8 cellular contexts compared by ENCODE assay signal in the genomic region with DNA sequence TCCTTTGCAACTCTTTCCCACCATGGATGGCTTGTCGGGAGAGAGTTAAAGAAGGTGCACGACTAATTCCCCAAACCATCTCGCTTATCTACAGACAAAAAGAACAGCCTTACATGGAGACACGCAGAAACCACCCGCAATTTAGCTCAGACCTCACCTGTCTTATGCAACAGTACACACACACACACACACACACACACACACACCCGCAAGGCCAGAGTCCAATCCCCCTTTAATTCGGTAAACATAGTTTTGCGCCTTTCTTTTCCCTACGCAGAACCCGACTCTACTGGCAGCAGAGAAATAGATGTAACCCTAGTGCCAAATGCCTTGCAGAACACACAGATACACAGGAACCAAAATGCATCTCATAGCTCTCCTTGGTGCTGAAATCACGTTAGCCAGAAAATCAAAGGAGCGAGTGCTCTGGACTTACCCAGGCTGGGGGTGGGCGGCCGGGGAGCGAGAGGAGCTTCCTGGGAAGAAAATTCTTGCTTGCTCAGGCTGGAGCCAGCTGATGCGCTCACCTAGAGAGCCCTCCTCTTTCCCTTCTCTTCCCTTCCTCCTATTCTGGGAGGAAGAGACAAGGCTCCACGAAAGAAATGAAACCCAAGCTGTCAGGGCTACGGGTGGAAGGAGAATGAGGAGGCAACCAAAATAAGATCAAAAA. TPM values are rescaled to one million over a fixed set of nuclear protein-coding genes. Genes with fewer than 3 reads are reported as not detected.
A peak's percentile ranks its signal among the peaks of the same experiment; 100 is the strongest.
DNase-seq lines count a peak whose midpoint lies in the region; ATAC-seq and TF ChIP-seq lines count a peak whose summit lies in the region.

No MANE protein-coding gene starts in this region.

- H3K9me3 Mint-ChIP-seq in stimulated activated naive B cell treated with anti-CD40 and anti-IgM and Interleukin-4, amounts not matched to agents 10 μg/mL and 1 μg/mL and 100 μg/mL, for 72 hours, result no peaks in the 10 kb centered on the region

- no peak overlapping the region for H3K27ac ChIP-seq in RWPE1

- DNase-seq in NOMO-1 treated with DMSO at 0.1 percent for 48 hours (lab: John Stamatoyannopoulos, UW; ENCODE audit: unreplicated experiment) (peak; percentile 50), NOMO-1 treated with dmso at 0.1 percent for 144 hours (lab: John Stamatoyannopoulos, UW; ENCODE audit: unreplicated experiment) (no peak), RWPE1 (ENCODE audit: low spot score) (peak; percentile 24), glomerular endothelial cell (ENCODE audit: extremely low read depth, low read depth, low spot score) (peak; percentile 14)
- no peak for DNase-seq in stimulated activated naive B cell treated with anti-CD40 and anti-IgM and Interleukin-4, amounts not matched to agents 10 μg/mL and 1 μg/mL and 100 μg/mL, for 72 hours
- DNase-seq in activated CD4-positive, CD25-positive, alpha-beta regulatory T cell (lab: John Stamatoyannopoulos, UW), result no peak

- CTCF ChIA-PET in RWPE1 (lab: Yijun Ruan, JAX), result interaction anchor here (0.5 to 0.6 kb wide), 2 partner anchors 104 to 591 kb away, joined by 3 read pairs; no protein-coding TSS in a partner anchor

- peaks cover 32 to 41% of the 10 kb centered on the region in 2 donors for H3K27me3 Mint-ChIP-seq in stimulated activated naive B cell treated with anti-CD40 and anti-IgM and Interleukin-4, amounts not matched to agents 10 μg/mL and 1 μg/mL and 100 μg/mL, for 72 hours

- POLR2A ChIA-PET in RWPE1 (lab: Yijun Ruan, JAX; ENCODE audit: low non-redundant PET), result no interaction called here

- no peak overlapping the region for H3K4me3 Mint-ChIP-seq in stimulated activated naive B cell treated with anti-CD40 and anti-IgM and Interleukin-4, amounts not matched to agents 10 μg/mL and 1 μg/mL and 100 μg/mL, for 72 hours

- H3K4me1 Mint-ChIP-seq in stimulated activated naive B cell treated with anti-CD40 and anti-IgM and Interleukin-4, amounts not matched to agents 10 μg/mL and 1 μg/mL and 100 μg/mL, for 72 hours, result peaks cover 6% of the 10 kb centered on the region in 2 donors

- no peaks in the 10 kb centered on the region for H3K36me3 Mint-ChIP-seq in stimulated activated naive B cell treated with anti-CD40 and anti-IgM and Interleukin-4, amounts not matched to agents 10 μg/mL and 1 μg/mL and 100 μg/mL, for 72 hours

- no peak overlapping the region for H3K27ac Mint-ChIP-seq in stimulated activated naive B cell treated with anti-CD40 and anti-IgM and Interleukin-4, amounts not matched to agents 10 μg/mL and 1 μg/mL and 100 μg/mL, for 72 hours

- ATAC-seq in stimulated activated naive B cell treated with anti-CD40 and anti-IgM and Interleukin-4, amounts not matched to agents 10 μg/mL and 1 μg/mL and 100 μg/mL, for 72 hours (replicated peaks), result peak; percentile 34 to 39
- no peak for ATAC-seq in GM21528 (IDR thresholded peaks at IDR 0.05; ENCODE audit: low FRiP score, unreplicated experiment)
- no peak for ATAC-seq in GM21737 (IDR thresholded peaks at IDR 0.05; ENCODE audit: unreplicated experiment)

- no peak for TF ChIP-seq CTCF in RWPE1 (conservative IDR thresholded peaks at IDR 0.05; ENCODE audit: low read depth)

RNA-seq across cellular contexts. Expression of a gene that starts 0.5 kb away (rescaled TPM):
- total RNA-seq in glomerular endothelial cell, result 0.15 and 0.58 TPM in 2 replicates

Comparison
In these comparisons a context has a peak if more than half of its experiments do, and no peak if none do; other contexts are left out.
1. DNase-seq: peak in NOMO-1 treated with DMSO at 0.1 percent for 48 hours (single experiment), RWPE1 (single experiment) and glomerular endothelial cell (single experiment); none in NOMO-1 treated with dmso at 0.1 percent for 144 hours (single experiment), stimulated activated naive B cell treated with anti-CD40 and anti-IgM and Interleukin-4, amounts not matched to agents 10 μg/mL and 1 μg/mL and 100 μg/mL, for 72 hours (single experiment) and activated CD4-positive, CD25-positive, alpha-beta regulatory T cell (0 of 4).
2. ATAC-seq: peak in stimulated activated naive B cell treated with anti-CD40 and anti-IgM and Interleukin-4, amounts not matched to agents 10 μg/mL and 1 μg/mL and 100 μg/mL, for 72 hours (2 of 2); none in GM21528 (single experiment) and GM21737 (single experiment).